ENCODE assay signal across 8 cellular contexts in the genomic region with DNA sequence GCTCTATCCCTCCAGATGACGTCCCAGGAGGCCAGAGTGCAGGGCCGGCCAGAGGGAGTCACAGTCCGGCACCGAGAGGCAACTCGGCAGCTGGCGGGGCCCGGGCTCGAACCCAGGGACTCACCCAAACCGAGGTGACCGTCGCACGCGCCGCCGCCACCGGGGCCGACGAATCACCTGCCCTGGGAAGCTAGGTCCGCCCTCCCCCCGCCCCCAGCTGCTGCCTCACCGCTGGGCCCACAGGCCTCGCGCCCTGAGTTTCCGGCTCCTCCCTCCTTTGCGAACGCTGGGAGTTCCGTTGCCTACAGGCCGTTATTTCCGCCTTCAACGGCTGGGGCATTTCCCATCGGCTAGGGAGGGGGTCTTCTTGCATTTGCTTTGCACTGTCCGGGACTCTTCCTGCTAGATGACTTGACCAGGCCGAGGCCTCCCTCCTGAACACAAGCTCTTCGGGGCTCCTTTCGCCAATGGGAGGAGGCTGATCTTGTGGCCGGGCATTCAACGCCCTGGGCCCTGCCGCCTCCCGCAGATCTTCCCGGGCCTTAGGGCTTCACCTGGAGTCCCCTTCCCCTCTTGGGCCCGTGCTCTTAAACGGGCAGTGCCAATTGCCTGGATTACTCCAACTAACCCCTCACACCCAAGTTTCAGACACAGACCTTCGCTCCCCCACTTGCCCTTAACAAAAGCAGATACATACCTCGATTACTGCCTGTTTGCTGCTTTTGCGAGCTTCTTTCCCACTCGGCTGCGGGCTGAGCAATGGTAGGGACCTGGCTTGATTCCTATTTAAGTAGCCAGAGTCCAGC. TPM values are rescaled to one million over a fixed set of nuclear protein-coding genes. Genes with fewer than 3 reads are reported as not detected.
A peak's percentile ranks its signal among the peaks of the same experiment; 100 is the strongest.
DNase-seq lines count a peak whose midpoint lies in the region; ATAC-seq and FAIRE-seq lines count a peak whose summit lies in the region.

A gene (minus strand): TSS at position 184 of the 806 bp plus-strand sequence. CDS start 4,674 bp downstream, outside the sequence.

- peak; percentile 78 for DNase-seq in DMS 273 treated with DMSO at 0.1 percent for 48 hours (lab: John Stamatoyannopoulos, UW)
- DNase-seq in KBM-7 = peak; percentile 99
- peak; percentile 83 for DNase-seq in RCC 7860 (ENCODE audit: low spot score)
- peak; percentile 95 to 96 for DNase-seq in activated T-cell treated with anti-CD3 and anti-CD28 coated beads, Interleukin-2, amount 50 U/mL, for 48 hours
- peak; percentile 84 for DNase-seq in stimulated activated CD8-positive, alpha-beta memory T cell treated with anti-CD3 and anti-CD28 coated beads, Interleukin-7, amount 100 ng/mL, for 24 hours (ENCODE audit: low read depth)

- no peaks in the 10 kb centered on the region for H3K36me3 ChIP-seq in muscle layer of colon (ENCODE audit: insufficient read depth, low read length)

- H3K4me1 ChIP-seq in muscle layer of colon (ENCODE audit: insufficient read depth, low read length) = peaks cover 8% of the 10 kb centered on the region

- H3K4me3 ChIP-seq in muscle layer of colon (ENCODE audit: low read depth in 1 of 2, low read length in 2 of 2) = peak within 1 kb of the TSS; percentile 84 to 91

- no peaks in the 10 kb centered on the region for H3K27me3 ChIP-seq in muscle layer of colon (ENCODE audit: control insufficient read depth in 1 of 2, insufficient read depth in 2 of 2, low read length in 2 of 2)

- peak; percentile 33 for FAIRE-seq in RCC 7860 (lab: Jason Lieb, UNC)

- peak within 1 kb of the TSS; percentile 75 for H3K27ac ChIP-seq in muscle layer of colon (ENCODE audit: low read depth, low read length)

- ATAC-seq in GM21576 (IDR thresholded peaks at IDR 0.05; ENCODE audit: unreplicated experiment) (peak; percentile 79), esophagus mucosa (peak; percentile 92)

- peak within 1 kb of the TSS; percentile 83 for H3K9ac ChIP-seq in muscle layer of colon (ENCODE audit: low read length)

- H3K9me3 ChIP-seq in muscle layer of colon (ENCODE audit: low read length) = no peaks in the 10 kb centered on the region

- in situ Hi-C loops in KBM-7 (cut with MboI; ENCODE audit: low pct_unique_long_range_greater_than_20kb, low sequenced_read_pairs) = no loop called here

RNA-seq across cellular contexts. Expression of the gene that starts here (rescaled TPM):
- 12.1 TPM for total RNA-seq in esophagus mucosa

Comparison
In these comparisons a context has a peak if more than half of its experiments do, and no peak if none do; other contexts are left out.
1. Peak in every context shown above with its lines: DNase-seq, ATAC-seq, H3K4me3 ChIP-seq and H3K27ac ChIP-seq.